Comparison of ENCODE assay signal across 16 cellular contexts in genomic region chr20:36866681-36867485, GRCh38. TPM values are rescaled to one million over a fixed set of nuclear protein-coding genes. Genes with fewer than 3 reads are reported as not detected.
DNase-seq lines count a peak whose midpoint lies in the region; ATAC-seq and TF ChIP-seq lines count a peak whose summit lies in the region.
"Had no signal": no experiment of that assay in that cellular context is flagged by ENCODE, and none has a peak within 500 bp of the region (broad histone marks: within the 10 kb centered on the region; RNA-seq: fewer than 3 reads in every experiment).

No MANE protein-coding gene starts in this region.

- no peak overlapping the region for H3K4me3 ChIP-seq in CD8-positive, alpha-beta memory T cell (ENCODE audit: low read length)
- H3K4me3 ChIP-seq in stomach = no peak overlapping the region
- H3K4me3 ChIP-seq: HAP-1 had no signal

- peaks cover 22 to 25% of the 10 kb centered on the region in 2 donors for H3K27me3 Mint-ChIP-seq in CD8-positive, alpha-beta memory T cell
- peaks cover 1% of the 10 kb centered on the region for H3K27me3 Mint-ChIP-seq in HFFc6 (ENCODE audit: insufficient read depth)
- peaks cover 25% of the 10 kb centered on the region for H3K27me3 Mint-ChIP-seq in activated T-helper 1 cell treated with anti-CD3 and anti-CD28 coated beads, Interleukin-12 subunit alpha, Interleukin-12 subunit beta, Interleukin-2, Interleukin-4 antibody, amounts not matched to agents 30 ng/mL and 10 ng/mL and 1 ng/mL, durations not matched to agents 14 hours and 24 hours and 36 hours (ENCODE audit: insufficient read depth)
- no peaks in the 10 kb centered on the region for H3K27me3 Mint-ChIP-seq in memory B cell

- TF ChIP-seq CTCF in HFFc6 (IDR thresholded peaks at IDR 0.05) = no peak
- TF ChIP-seq CTCF in stomach (IDR thresholded peaks at IDR 0.05) = no peak

- WGBS in stomach, 5 donors = 65 to 77% (median 71%) methylated on average over 8 of the region's 8 CpGs

- peak overlapping the region in 5 of 7 donors; percentile 9 to 72 (median 55) for H3K4me3 Mint-ChIP-seq in CD8-positive, alpha-beta memory T cell
- H3K4me3 Mint-ChIP-seq in HFFc6 (no peak overlapping the region), memory B cell (no peak overlapping the region)
- H3K4me3 Mint-ChIP-seq in activated T-helper 1 cell treated with anti-CD3 and anti-CD28 coated beads, Interleukin-12 subunit alpha, Interleukin-12 subunit beta, Interleukin-2, Interleukin-4 antibody, amounts not matched to agents 30 ng/mL and 10 ng/mL and 1 ng/mL, durations not matched to agents 14 hours and 24 hours and 36 hours = peak overlapping the region; percentile 11

- H3K27ac ChIP-seq in CD8-positive, alpha-beta memory T cell (ENCODE audit: low read depth, low read length) = no peak overlapping the region
- peak overlapping the region in 2 of 5 donors; percentile 38 to 90 for H3K27ac ChIP-seq in stomach

- no peak for TF ChIP-seq POLR2A in stomach (IDR thresholded peaks at IDR 0.05)

- peaks cover 0 to 11% (median 0%) of the 10 kb centered on the region in 3 donors for H3K4me1 Mint-ChIP-seq in CD8-positive, alpha-beta memory T cell
- peaks cover 11% of the 10 kb centered on the region for H3K4me1 Mint-ChIP-seq in HFFc6 (ENCODE audit: low read depth)
- H3K4me1 Mint-ChIP-seq in activated T-helper 1 cell treated with anti-CD3 and anti-CD28 coated beads, Interleukin-12 subunit alpha, Interleukin-12 subunit beta, Interleukin-2, Interleukin-4 antibody, amounts not matched to agents 30 ng/mL and 10 ng/mL and 1 ng/mL, durations not matched to agents 14 hours and 24 hours and 36 hours (ENCODE audit: low read depth) = peaks cover 8% of the 10 kb centered on the region
- peaks cover 21% of the 10 kb centered on the region for H3K4me1 Mint-ChIP-seq in memory B cell

- no peaks in the 10 kb centered on the region for H3K9me3 ChIP-seq in CD8-positive, alpha-beta memory T cell (ENCODE audit: low read length)
- no peaks in the 10 kb centered on the region for H3K9me3 ChIP-seq in stomach
- H3K9me3 ChIP-seq: HAP-1 had no signal

- H3K27ac Mint-ChIP-seq in CD8-positive, alpha-beta memory T cell = no peak overlapping the region
- H3K27ac Mint-ChIP-seq in HFFc6 (peak overlapping the region; percentile 2), memory B cell (peak overlapping the region; percentile 77)
- H3K27ac Mint-ChIP-seq in activated T-helper 1 cell treated with anti-CD3 and anti-CD28 coated beads, Interleukin-12 subunit alpha, Interleukin-12 subunit beta, Interleukin-2, Interleukin-4 antibody, amounts not matched to agents 30 ng/mL and 10 ng/mL and 1 ng/mL, durations not matched to agents 14 hours and 24 hours and 36 hours = no peak overlapping the region

- no peak for TF ChIP-seq EP300 in stomach (IDR thresholded peaks at IDR 0.05)

- peak; percentile 18 for ATAC-seq in memory B cell (ENCODE audit: low read depth)
- ATAC-seq in GM19395 (IDR thresholded peaks at IDR 0.05; ENCODE audit: unreplicated experiment) = no peak
- ATAC-seq: Panc1 had no signal

- H3K36me3 Mint-ChIP-seq in CD8-positive, alpha-beta memory T cell = no peaks in the 10 kb centered on the region
- H3K36me3 Mint-ChIP-seq in HFFc6 (ENCODE audit: low read depth) = no peaks in the 10 kb centered on the region
- no peaks in the 10 kb centered on the region for H3K36me3 Mint-ChIP-seq in activated T-helper 1 cell treated with anti-CD3 and anti-CD28 coated beads, Interleukin-12 subunit alpha, Interleukin-12 subunit beta, Interleukin-2, Interleukin-4 antibody, amounts not matched to agents 30 ng/mL and 10 ng/mL and 1 ng/mL, durations not matched to agents 14 hours and 24 hours and 36 hours (ENCODE audit: low read depth)
- H3K36me3 Mint-ChIP-seq in memory B cell = no peaks in the 10 kb centered on the region

- no peaks in the 10 kb centered on the region for H3K27me3 ChIP-seq in CD8-positive, alpha-beta memory T cell (ENCODE audit: insufficient read depth, low read length, poor library complexity, severe bottlenecking)
- H3K27me3 ChIP-seq in stomach = peaks cover 0 to 26% (median 0%) of the 10 kb centered on the region in 3 donors

- DNase-seq in CD8-positive, alpha-beta memory T cell = no peak
- peak; percentile 49 for DNase-seq in HFFc6
- DNase-seq in activated T-helper 1 cell treated with anti-CD3 and anti-CD28 coated beads, Interleukin-12 subunit alpha, Interleukin-12 subunit beta, Interleukin-2, Interleukin-4 antibody, amounts not matched to agents 30 ng/mL and 10 ng/mL and 1 ng/mL, durations not matched to agents 14 hours and 24 hours and 36 hours (ENCODE audit: low spot score) = no peak
- DNase-seq in memory B cell (ENCODE audit: low spot score in 2 of 2) = no peak
- no peak for DNase-seq in SW480 (ENCODE audit: low spot score)
- DNase-seq in stimulated activated CD4-positive, alpha-beta T cell treated with anti-CD3 and anti-CD28 coated beads, Interleukin-4, amount 100 ng/mL, for 4 hours = no peak
- no peak for DNase-seq in stomach
- DNase-seq: aorta; COR-L47; KBM-7; midbrain; stimulated activated CD4-positive, alpha-beta T cell treated with anti-CD3 and anti-CD28 coated beads, Interleukin-4, amount 100 ng/mL, for 24 hours had no signal

- no peaks in the 10 kb centered on the region for H3K36me3 ChIP-seq in CD8-positive, alpha-beta memory T cell (ENCODE audit: insufficient read depth, low read length)
- H3K36me3 ChIP-seq in stomach = no peaks in the 10 kb centered on the region
- H3K36me3 ChIP-seq: HAP-1 had no signal

- POLR2A ChIA-PET in CD8-positive, alpha-beta memory T cell (lab: Charles Lee) = no interaction called here

- CTCF ChIA-PET in CD8-positive, alpha-beta memory T cell (lab: Charles Lee) = interaction anchor here (0.7 to 1.2 kb wide), 2 partner anchors 37 to 58 kb away, joined by 3 read pairs; no protein-coding TSS in a partner anchor

- intact Hi-C loops in activated T-helper 1 cell treated with anti-CD3 and anti-CD28 coated beads, Interleukin-12 subunit alpha, Interleukin-12 subunit beta, Interleukin-2, Interleukin-4 antibody, amounts not matched to agents 30 ng/mL and 10 ng/mL and 1 ng/mL, durations not matched to agents 14 hours and 24 hours and 36 hours (cut with micrococcal nuclease) = loop anchor here (10.0 kb wide), 1 partner anchor 262 kb away; the partner anchor contains the start of gene RAB5IF
- intact Hi-C loops in stomach (cut with DNase I; ENCODE audit: low total_unique reads) = no loop called here

- no peaks in the 10 kb centered on the region for H3K9me3 Mint-ChIP-seq in CD8-positive, alpha-beta memory T cell
- H3K9me3 Mint-ChIP-seq in HFFc6 (no peaks in the 10 kb centered on the region), memory B cell (no peaks in the 10 kb centered on the region)
- H3K9me3 Mint-ChIP-seq in activated T-helper 1 cell treated with anti-CD3 and anti-CD28 coated beads, Interleukin-12 subunit alpha, Interleukin-12 subunit beta, Interleukin-2, Interleukin-4 antibody, amounts not matched to agents 30 ng/mL and 10 ng/mL and 1 ng/mL, durations not matched to agents 14 hours and 24 hours and 36 hours = no peaks in the 10 kb centered on the region

- H3K4me1 ChIP-seq in CD8-positive, alpha-beta memory T cell (ENCODE audit: insufficient read depth, low read length) = no peaks in the 10 kb centered on the region
- H3K4me1 ChIP-seq in stomach = peaks cover 11 to 25% (median 20%) of the 10 kb centered on the region in 4 donors

RNA-seq across cellular contexts. Expression of gene TLDC2, which starts 9.1 kb away (rescaled TPM):
- total RNA-seq in CD8-positive, alpha-beta memory T cell = not detected
- polyA plus RNA-seq in CD8-positive, alpha-beta memory T cell = 0.29 TPM
- under 1 TPM; 0.17 to 0.55 (median 0.39) TPM for total RNA-seq in HFFc6 (2021; fragmentation: NEBNext Ultra II Directional; extraction: Animal tissue kit (Norgen Biotek cat#: 25700))
- not detected in 2 replicates for total RNA-seq in activated T-helper 1 cell treated with anti-CD3 and anti-CD28 coated beads, Interleukin-12 subunit alpha, Interleukin-12 subunit beta, Interleukin-2, Interleukin-4 antibody, amounts not matched to agents 30 ng/mL and 10 ng/mL and 1 ng/mL, durations not matched to agents 14 hours and 24 hours and 36 hours
- total RNA-seq in stomach = 10 to 100 TPM in 1 of 5 donors, 1 to 10 TPM in 2, not detected in 2; 1.5 to 15.1 (median 4.8) TPM
- under 1 TPM; 0.13 to 0.62 (median 0.46) TPM for polyA plus RNA-seq in stomach
- total RNA-seq: pulmonary artery endothelial cell had no signal

Comparison
In these comparisons a context has a peak if more than half of its experiments do, and no peak if none do; other contexts are left out.
1. H3K27ac Mint-ChIP-seq: peak in HFFc6 (single experiment) and memory B cell (single experiment); none in CD8-positive, alpha-beta memory T cell (0 of 8) and activated T-helper 1 cell treated with anti-CD3 and anti-CD28 coated beads, Interleukin-12 subunit alpha, Interleukin-12 subunit beta, Interleukin-2, Interleukin-4 antibody, amounts not matched to agents 30 ng/mL and 10 ng/mL and 1 ng/mL, durations not matched to agents 14 hours and 24 hours and 36 hours (single experiment).
2. H3K4me3 Mint-ChIP-seq: peak in CD8-positive, alpha-beta memory T cell (5 of 7) and activated T-helper 1 cell treated with anti-CD3 and anti-CD28 coated beads, Interleukin-12 subunit alpha, Interleukin-12 subunit beta, Interleukin-2, Interleukin-4 antibody, amounts not matched to agents 30 ng/mL and 10 ng/mL and 1 ng/mL, durations not matched to agents 14 hours and 24 hours and 36 hours (single experiment); none in HFFc6 (single experiment) and memory B cell (single experiment).